8 cellular contexts compared by ENCODE assay signal in the genomic region with DNA sequence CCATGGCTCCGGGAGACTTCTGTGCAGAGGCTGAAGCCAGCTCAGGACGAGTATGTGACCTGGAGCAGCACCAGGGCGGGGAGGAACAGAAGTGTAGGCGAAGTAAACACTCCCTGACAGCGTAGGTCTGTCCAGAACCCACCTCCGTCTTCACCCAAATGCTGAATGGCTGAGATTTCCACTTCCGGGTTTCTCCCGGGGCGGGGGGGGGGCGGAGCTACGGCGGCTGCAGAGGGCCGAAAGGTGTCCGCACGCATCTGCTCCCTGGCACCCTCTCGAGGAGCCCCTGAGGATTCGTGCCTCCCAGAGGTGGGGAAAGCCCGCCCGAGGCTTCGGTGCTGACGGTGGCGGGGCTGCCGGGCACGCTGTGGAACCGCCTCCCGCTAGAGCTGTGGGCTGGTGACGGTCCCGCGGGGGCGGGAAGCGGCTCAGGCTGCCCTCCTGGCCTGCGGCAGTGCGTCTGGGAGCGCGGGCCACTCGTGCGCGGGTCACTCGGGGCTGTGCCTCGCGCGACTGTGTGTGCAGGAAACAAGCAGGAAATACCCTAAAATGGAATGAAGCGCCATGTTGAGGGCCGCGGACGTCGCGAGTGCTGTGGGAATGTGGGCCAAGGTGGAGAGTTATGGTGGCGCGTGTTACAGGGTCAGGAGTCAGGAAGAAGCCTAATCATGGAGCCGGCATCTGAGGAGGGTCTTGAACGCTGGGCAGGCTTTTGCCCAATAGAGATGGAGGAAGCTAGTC.
DNase-seq lines count a peak whose midpoint lies in the region; ATAC-seq and TF ChIP-seq lines count a peak whose summit lies in the region.

No MANE protein-coding gene starts in this region.

- no peaks in the 10 kb centered on the region for H3K27me3 ChIP-seq in SK-N-SH (ENCODE audit: insufficient read depth)

- no peak for TF ChIP-seq RAD21 in SK-N-SH (IDR thresholded peaks at IDR 0.05; ENCODE audit: low read length)

- H3K36me3 ChIP-seq in SK-N-SH (replicated peaks in 1 of 2; ENCODE audit: control insufficient read depth in 1 of 2, insufficient read depth in 2 of 2, low read length in 1 of 2), result no peaks in the 10 kb centered on the region

- no peak for ATAC-seq in HG03457 (IDR thresholded peaks at IDR 0.05; ENCODE audit: unreplicated experiment)

- no peak overlapping the region for H3K27ac Mint-ChIP-seq in dendritic cell treated with granulocyte-macrophage colony-stimulating factor and Interleukin-4, amounts not matched to agents 40 ng/mL and 50 ng/mL, for 4 days
- H3K27ac Mint-ChIP-seq in osteocyte (ENCODE audit: unreplicated experiment), result no peak overlapping the region

- peak overlapping the region; percentile 98 for H2AFZ ChIP-seq in SK-N-SH (ENCODE audit: low read depth)

- 13% methylated on average over 34 of the region's 52 CpGs for WGBS in SK-N-SH (ENCODE audit: low lambda C conversion rate)

- DNase-seq in EH (ENCODE audit: low read depth) (peak; percentile 57), SK-N-SH (peak; percentile 86), osteocyte (ENCODE audit: extremely low spot score, unreplicated experiment) (peak; percentile 84), COR-L47 (lab: John Stamatoyannopoulos, UW) (no peak), NCI-H2107 treated with DMSO at 0.1 percent for 48 hours (lab: John Stamatoyannopoulos, UW; ENCODE audit: unreplicated experiment) (no peak)
- no peak for DNase-seq in effector CD8-positive, alpha-beta T cell (lab: John Stamatoyannopoulos, UW)

- H3K27ac ChIP-seq in SK-N-SH (ENCODE audit: low read depth in 2 of 2, low read length in 1 of 2), result peak overlapping the region; percentile 71 to 78

- peaks cover 0 to 4% of the 10 kb centered on the region in 2 experiments; a peak in 1 of 4 replicates for H3K4me1 ChIP-seq in SK-N-SH (ENCODE audit: control insufficient read depth in 1 of 2, insufficient read depth in 2 of 2, low read depth in 1 of 2, low read length in 1 of 2)

- no peaks in the 10 kb centered on the region for H3K9me2 ChIP-seq in SK-N-SH

- H3K9me3 Mint-ChIP-seq in dendritic cell treated with granulocyte-macrophage colony-stimulating factor and Interleukin-4, amounts not matched to agents 40 ng/mL and 50 ng/mL, for 4 days, result peaks cover 46% of the 10 kb centered on the region
- peaks cover 34% of the 10 kb centered on the region for H3K9me3 Mint-ChIP-seq in osteocyte (ENCODE audit: unreplicated experiment)

- TF ChIP-seq CTCF in SK-N-SH (IDR thresholded peaks at IDR 0.05), result peak; percentile 27
- no peak for TF ChIP-seq CTCF in osteocyte (IDR thresholded peaks at IDR 0.05)

- POLR2A ChIA-PET in SK-N-SH (lab: Yijun Ruan, JAX), result no interaction called here

- no peaks in the 10 kb centered on the region for H3F3A ChIP-seq in SK-N-SH (replicated peaks; ENCODE audit: insufficient read depth)

- CTCF ChIA-PET in SK-N-SH (lab: Yijun Ruan, JAX), result no interaction called here

- H3K79me2 ChIP-seq in SK-N-SH (ENCODE audit: insufficient read depth), result peaks cover 15% of the 10 kb centered on the region

- H4K20me1 ChIP-seq in SK-N-SH (ENCODE audit: insufficient read depth), result no peaks in the 10 kb centered on the region

- H3K4me3 ChIP-seq in SK-N-SH (ENCODE audit: low read depth in 2 of 2, low read length in 1 of 2), result peak overlapping the region; percentile 71 to 97

- H3K9me3 ChIP-seq in SK-N-SH, result no peaks in the 10 kb centered on the region

- peak overlapping the region; percentile 86 for H3K9ac ChIP-seq in SK-N-SH

- no peaks in the 10 kb centered on the region for H3K27me3 Mint-ChIP-seq in dendritic cell treated with granulocyte-macrophage colony-stimulating factor and Interleukin-4, amounts not matched to agents 40 ng/mL and 50 ng/mL, for 4 days
- no peaks in the 10 kb centered on the region for H3K27me3 Mint-ChIP-seq in osteocyte (ENCODE audit: unreplicated experiment)

- peak overlapping the region; percentile 85 for H3K4me2 ChIP-seq in SK-N-SH

- H3K4me3 Mint-ChIP-seq in dendritic cell treated with granulocyte-macrophage colony-stimulating factor and Interleukin-4, amounts not matched to agents 40 ng/mL and 50 ng/mL, for 4 days, result peak overlapping the region; percentile 46
- no peak overlapping the region for H3K4me3 Mint-ChIP-seq in osteocyte (ENCODE audit: unreplicated experiment)

- TF ChIP-seq EP300 in SK-N-SH (IDR thresholded peaks at IDR 0.05; ENCODE audit: borderline replicate concordance in 1 of 2, low read depth in 1 of 2, low read length in 1 of 2), result no peak

- intact Hi-C loops in dendritic cell treated with granulocyte-macrophage colony-stimulating factor and Interleukin-4, amounts not matched to agents 40 ng/mL and 50 ng/mL, for 4 days (cut with micrococcal nuclease), result no loop called here

- no peaks in the 10 kb centered on the region for H3K36me3 Mint-ChIP-seq in dendritic cell treated with granulocyte-macrophage colony-stimulating factor and Interleukin-4, amounts not matched to agents 40 ng/mL and 50 ng/mL, for 4 days (ENCODE audit: low read depth)
- H3K36me3 Mint-ChIP-seq in osteocyte (ENCODE audit: unreplicated experiment), result no peaks in the 10 kb centered on the region

- H3K4me1 Mint-ChIP-seq in dendritic cell treated with granulocyte-macrophage colony-stimulating factor and Interleukin-4, amounts not matched to agents 40 ng/mL and 50 ng/mL, for 4 days (ENCODE audit: low read depth), result no peaks in the 10 kb centered on the region
- H3K4me1 Mint-ChIP-seq in osteocyte (ENCODE audit: unreplicated experiment), result no peaks in the 10 kb centered on the region

TF ChIP-seq in SK-N-SH, 30 proteins besides CTCF, POLR2A, EP300 and RAD21:
- TF ChIP-seq MXI1 (IDR thresholded peaks at IDR 0.05; ENCODE audit: low read depth, low read length) (0 out of 2 replicates have a peak, but pooled peaks have one; percentile 18), SIN3A (IDR thresholded peaks at IDR 0.05; ENCODE audit: borderline replicate concordance, low read depth, low read length) (0 out of 2 replicates have a peak, but pooled peaks have one; percentile 31), POLR2AphosphoS5 (IDR thresholded peaks at IDR 0.05; ENCODE audit: low read depth, low read length) (peak; percentile 58), RCOR1 (IDR thresholded peaks at IDR 0.05; ENCODE audit: low read length) (no peak), TAF1 (IDR thresholded peaks at IDR 0.05; ENCODE audit: borderline replicate concordance, low read depth, low read length) (peak; percentile 64; the same call in 1 of the 2 replicates), ELF1 (IDR thresholded peaks at IDR 0.05) (peak; percentile 91), GABPA (IDR thresholded peaks at IDR 0.05; ENCODE audit: low read depth) (peak; percentile 53; the same call in 1 of the 2 replicates), CHD2 (IDR thresholded peaks at IDR 0.05; ENCODE audit: low read length, partially characterized antibody) (peak; percentile 4), PBX3 (IDR thresholded peaks at IDR 0.05) (no peak), SMC3 (IDR thresholded peaks at IDR 0.05; ENCODE audit: low read depth, low read length) (no peak), ZBTB33 (IDR thresholded peaks at IDR 0.05; ENCODE audit: borderline replicate concordance, low read depth) (0 out of 2 replicates have a peak, but pooled peaks have one; percentile 33)
- TF ChIP-seq, protein P1, sequence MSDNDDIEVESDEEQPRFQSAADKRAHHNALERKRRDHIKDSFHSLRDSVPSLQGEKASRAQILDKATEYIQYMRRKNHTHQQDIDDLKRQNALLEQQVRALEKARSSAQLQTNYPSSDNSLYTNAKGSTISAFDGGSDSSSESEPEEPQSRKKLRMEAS (IDR thresholded peaks at IDR 0.05; ENCODE audit: low read depth), result peak; percentile 88
TF ChIP-seq in SK-N-SH: peak in this region for 9.

Comparison
In these comparisons a context has a peak if more than half of its experiments do, and no peak if none do; other contexts are left out.
1. DNase-seq: peak in EH (single experiment), SK-N-SH (single experiment) and osteocyte (single experiment); none in effector CD8-positive, alpha-beta T cell (single experiment), COR-L47 (single experiment) and NCI-H2107 treated with DMSO at 0.1 percent for 48 hours (single experiment).